In the genomic region with DNA sequence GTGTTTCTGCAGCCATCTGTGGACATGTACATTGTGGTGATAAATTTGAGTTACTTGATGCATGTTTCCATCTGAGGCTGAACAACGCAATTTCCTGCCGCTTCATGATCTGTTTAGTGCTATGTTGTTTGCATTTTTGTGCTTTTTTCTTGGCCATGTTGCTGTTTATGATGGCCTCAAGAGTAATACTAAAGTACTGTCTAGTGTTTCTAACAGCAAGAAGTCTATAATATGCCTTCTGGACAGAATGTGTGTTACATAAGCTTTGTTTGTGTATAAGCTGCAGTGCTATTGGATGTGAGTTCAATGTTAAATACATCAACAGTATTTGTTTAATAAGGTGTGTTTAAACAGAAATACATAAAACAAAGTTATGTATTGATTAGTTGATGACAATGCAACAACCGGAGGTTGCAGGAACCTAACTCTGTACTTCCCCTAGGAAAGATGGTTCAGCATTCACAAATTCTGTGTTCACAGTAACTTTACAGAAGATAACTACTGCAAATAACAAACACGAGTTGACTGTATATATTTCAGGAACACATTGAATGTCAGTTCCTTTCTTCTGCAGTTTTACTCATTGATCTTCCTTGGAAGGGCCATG, we compare ENCODE assay signal across 37 cellular contexts.
"Had no signal": no experiment of that assay in that cellular context is flagged by ENCODE, and none has a peak within 500 bp of the region (broad histone marks: within the 10 kb centered on the region; RNA-seq: fewer than 3 reads in every experiment).

No MANE protein-coding gene starts in this region.

- H3K27me3 ChIP-seq: adrenal gland, body of pancreas, brain microvascular endothelial cell, breast epithelium had no signal

- H3K27ac ChIP-seq: body of pancreas, brain microvascular endothelial cell, breast epithelium, VCaP had no signal

- H3K9me3 Mint-ChIP-seq: activated B cell treated with CpG ODN at 0.5 μM for 24 hours; activated CD4-positive, alpha-beta memory T cell treated with anti-CD3 and anti-CD28 coated beads for 36 hours; activated CD4-positive, alpha-beta T cell treated with anti-CD3 and anti-CD28 coated beads, Interleukin-2, amount 10 ng/mL, durations not matched to agents 24 days and 14 days; activated CD8-positive, alpha-beta T cell treated with anti-CD3 and anti-CD28 coated beads for 36 hours; activated naive CD4-positive, alpha-beta T cell treated with anti-CD3 and anti-CD28 coated beads for 36 hours; activated naive CD4-positive, alpha-beta T cell treated with anti-CD3 and anti-CD28 coated beads, Interleukin-2, amount 50 U/mL, for 72 hours; activated naive CD8-positive, alpha-beta T cell treated with anti-CD3 and anti-CD28 coated beads for 36 hours; activated T-cell treated with anti-CD3 and anti-CD28 coated beads, Interleukin-2, amount 50 U/mL, for 4 hours; activated T-cell treated with anti-CD3 and anti-CD28 coated beads, Interleukin-2, amount 50 U/mL, for 72 hours; activated T-helper 1 cell treated with anti-CD3 and anti-CD28 coated beads, Interleukin-12 subunit alpha, Interleukin-12 subunit beta, Interleukin-2, Interleukin-4 antibody, amounts not matched to agents 30 ng/mL and 10 ng/mL and 1 ng/mL, durations not matched to agents 14 hours and 24 hours and 36 hours; activated T-helper 17 cell treated with anti-CD3 and anti-CD28 coated beads, Interleukin-2, amount 50 U/mL, for 72 hours; T-helper 1 cell treated with Interleukin-12 subunit alpha and Interleukin-12 subunit beta and Interleukin-4 antibody, amounts not matched to agents 30 μg/mL and 1 μg/mL, for 36 hours; T-helper 2 cell treated with Interferon-gamma antibody and Interleukin-4, amounts not matched to agents 5 μg/mL and 100 μg/mL, for 36 hours had no signal

- H3K4me1 Mint-ChIP-seq: activated B cell treated with CpG ODN at 0.5 μM for 24 hours had no signal

- H3K36me3 Mint-ChIP-seq: activated CD4-positive, alpha-beta memory T cell treated with anti-CD3 and anti-CD28 coated beads for 36 hours; activated naive CD4-positive, alpha-beta T cell treated with anti-CD3 and anti-CD28 coated beads, Interleukin-2, amount 50 U/mL, for 72 hours; activated naive CD8-positive, alpha-beta T cell treated with anti-CD3 and anti-CD28 coated beads for 36 hours had no signal

- H3K4me3 ChIP-seq: adrenal gland, body of pancreas, breast epithelium had no signal

- H3K9me3 ChIP-seq: adrenal gland, body of pancreas, breast epithelium had no signal

- H3K27me3 Mint-ChIP-seq: activated naive CD8-positive, alpha-beta T cell treated with anti-CD3 and anti-CD28 coated beads for 36 hours had no signal

- FAIRE-seq: astrocyte, TTC549 had no signal

- H3K27ac Mint-ChIP-seq: activated B cell treated with CpG ODN at 0.5 μM for 24 hours; activated CD4-positive, alpha-beta memory T cell treated with anti-CD3 and anti-CD28 coated beads for 36 hours; activated CD4-positive, alpha-beta T cell treated with anti-CD3 and anti-CD28 coated beads, Interleukin-2, amount 10 ng/mL, durations not matched to agents 24 days and 14 days; activated CD8-positive, alpha-beta T cell treated with anti-CD3 and anti-CD28 coated beads for 36 hours; activated naive CD4-positive, alpha-beta T cell treated with anti-CD3 and anti-CD28 coated beads for 36 hours; activated naive CD8-positive, alpha-beta T cell treated with anti-CD3 and anti-CD28 coated beads for 36 hours; activated T-cell treated with anti-CD3 and anti-CD28 coated beads, Interleukin-2, amount 50 U/mL, for 72 hours; activated T-helper 1 cell treated with anti-CD3 and anti-CD28 coated beads, Interleukin-12 subunit alpha, Interleukin-12 subunit beta, Interleukin-2, Interleukin-4 antibody, amounts not matched to agents 30 ng/mL and 10 ng/mL and 1 ng/mL, durations not matched to agents 14 hours and 24 hours and 36 hours; activated T-helper 17 cell treated with anti-CD3 and anti-CD28 coated beads, Interleukin-2, amount 50 U/mL, for 72 hours; T-helper 1 cell treated with Interleukin-12 subunit alpha and Interleukin-12 subunit beta and Interleukin-4 antibody, amounts not matched to agents 30 μg/mL and 1 μg/mL, for 36 hours; T-helper 2 cell treated with Interferon-gamma antibody and Interleukin-4, amounts not matched to agents 5 μg/mL and 100 μg/mL, for 36 hours had no signal

- ATAC-seq: activated CD8-positive, alpha-beta T cell treated with anti-CD3 and anti-CD28 coated beads for 36 hours; activated naive CD4-positive, alpha-beta T cell treated with anti-CD3 and anti-CD28 coated beads, Interleukin-2, amount 50 U/mL, for 72 hours; activated T-cell treated with anti-CD3 and anti-CD28 coated beads, Interleukin-2, amount 50 U/mL, for 4 hours; activated T-cell treated with anti-CD3 and anti-CD28 coated beads, Interleukin-2, amount 50 U/mL, for 72 hours; activated T-helper 17 cell treated with anti-CD3 and anti-CD28 coated beads, Interleukin-2, amount 50 U/mL, for 72 hours; body of pancreas had no signal

- DNase-seq: activated B cell treated with CpG ODN at 0.5 μM for 24 hours; activated CD4-positive, alpha-beta memory T cell treated with anti-CD3 and anti-CD28 coated beads for 36 hours; activated CD4-positive, alpha-beta T cell treated with anti-CD3 and anti-CD28 coated beads for 4 hours; activated CD4-positive, alpha-beta T cell treated with anti-CD3 and anti-CD28 coated beads, Interleukin-2, amount 10 ng/mL, durations not matched to agents 24 days and 14 days; activated CD4-positive, alpha-beta T cell treated with anti-CD3 and anti-CD28 coated beads, Interleukin-2, amount 50 U/mL, for 1 hour; activated CD4-positive, alpha-beta T cell treated with anti-CD3 and anti-CD28 coated beads, Interleukin-2, amount 50 U/mL, for 4 hours; activated CD4-positive, CD25-positive, alpha-beta regulatory T cell treated with anti-CD3 and anti-CD28 coated beads, Interleukin-2, amount 50 U/mL, for 72 hours; activated CD8-positive, alpha-beta memory T cell treated with anti-CD3 and anti-CD28 coated beads, Interleukin-2, amount 50 U/mL, for 4 hours; activated CD8-positive, alpha-beta T cell treated with anti-CD3 and anti-CD28 coated beads for 36 hours; activated effector memory CD4-positive, alpha-beta T cell treated with anti-CD3 and anti-CD28 coated beads, Interleukin-2, amount 50 U/mL, for 16 hours; activated gamma-delta T cell treated with Interleukin-2 at 50 U/mL for 16 hours; activated naive CD4-positive, alpha-beta T cell; activated naive CD4-positive, alpha-beta T cell treated with anti-CD3 and anti-CD28 coated beads for 36 hours; activated naive CD4-positive, alpha-beta T cell treated with anti-CD3 and anti-CD28 coated beads, Interleukin-2, amount 50 U/mL, for 16 hours; activated naive CD8-positive, alpha-beta T cell treated with anti-CD3 and anti-CD28 coated beads for 36 hours; activated T-cell treated with anti-CD3 and anti-CD28 coated beads for 4 hours; activated T-cell treated with anti-CD3 and anti-CD28 coated beads, Interleukin-2, amount 50 U/mL, for 1 hour; activated T-cell treated with anti-CD3 and anti-CD28 coated beads, Interleukin-2, amount 50 U/mL, for 4 hours; activated T-cell treated with anti-CD3 and anti-CD28 coated beads, Interleukin-2, amount 50 U/mL, for 72 hours; amniotic stem cell; aorta; body of pancreas; brain microvascular endothelial cell; central memory CD4-positive, alpha-beta T cell; T-helper 1 cell; T-helper 2 cell; T-helper 9 cell had no signal

- H3K4me1 ChIP-seq: body of pancreas, breast epithelium had no signal

- H3K36me3 ChIP-seq: adrenal gland, brain microvascular endothelial cell, breast epithelium had no signal

- H3K4me3 Mint-ChIP-seq: activated B cell treated with CpG ODN at 0.5 μM for 24 hours; activated CD4-positive, alpha-beta memory T cell treated with anti-CD3 and anti-CD28 coated beads for 36 hours; activated CD4-positive, alpha-beta T cell treated with anti-CD3 and anti-CD28 coated beads, Interleukin-2, amount 10 ng/mL, durations not matched to agents 24 days and 14 days; activated CD8-positive, alpha-beta T cell treated with anti-CD3 and anti-CD28 coated beads for 36 hours; activated naive CD4-positive, alpha-beta T cell treated with anti-CD3 and anti-CD28 coated beads for 36 hours; activated naive CD8-positive, alpha-beta T cell treated with anti-CD3 and anti-CD28 coated beads for 36 hours; activated T-cell treated with anti-CD3 and anti-CD28 coated beads, Interleukin-2, amount 50 U/mL, for 4 hours; activated T-cell treated with anti-CD3 and anti-CD28 coated beads, Interleukin-2, amount 50 U/mL, for 72 hours; activated T-helper 1 cell treated with anti-CD3 and anti-CD28 coated beads, Interleukin-12 subunit alpha, Interleukin-12 subunit beta, Interleukin-2, Interleukin-4 antibody, amounts not matched to agents 30 ng/mL and 10 ng/mL and 1 ng/mL, durations not matched to agents 14 hours and 24 hours and 36 hours; activated T-helper 17 cell treated with anti-CD3 and anti-CD28 coated beads, Interleukin-2, amount 50 U/mL, for 72 hours; T-helper 1 cell treated with Interleukin-12 subunit alpha and Interleukin-12 subunit beta and Interleukin-4 antibody, amounts not matched to agents 30 μg/mL and 1 μg/mL, for 36 hours; T-helper 2 cell treated with Interferon-gamma antibody and Interleukin-4, amounts not matched to agents 5 μg/mL and 100 μg/mL, for 36 hours had no signal
